Comparison of ENCODE assay signal across 1 cellular context in the genomic region with DNA sequence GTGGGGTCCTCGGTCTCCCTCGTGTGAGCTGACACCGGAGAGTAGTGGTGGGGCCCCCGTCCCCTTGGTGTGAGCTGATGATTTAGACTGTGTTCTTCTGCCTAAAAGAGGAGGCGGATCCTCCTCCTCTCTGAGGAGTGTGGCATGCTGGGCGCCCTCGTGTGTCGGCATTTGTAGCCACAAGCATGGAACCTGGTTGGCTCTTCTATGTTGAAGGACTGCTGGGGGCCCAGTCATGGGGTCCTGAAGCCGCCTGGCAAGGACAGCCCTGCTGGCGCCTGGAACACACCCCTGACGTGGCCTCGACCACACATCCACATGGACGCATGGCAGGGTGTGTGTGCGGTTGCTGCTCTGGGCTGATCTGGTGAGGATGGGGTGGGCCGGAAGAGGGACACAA.
A peak's percentile ranks its signal among the peaks of the same experiment; 100 is the strongest.
TF ChIP-seq lines count a peak whose summit lies in the region.

No MANE protein-coding gene starts in this region.

TF ChIP-seq in IMR-90, 13 proteins besides CTCF, POLR2A, EP300 and RAD21 (continued from another document):
- TF ChIP-seq, protein P1, sequence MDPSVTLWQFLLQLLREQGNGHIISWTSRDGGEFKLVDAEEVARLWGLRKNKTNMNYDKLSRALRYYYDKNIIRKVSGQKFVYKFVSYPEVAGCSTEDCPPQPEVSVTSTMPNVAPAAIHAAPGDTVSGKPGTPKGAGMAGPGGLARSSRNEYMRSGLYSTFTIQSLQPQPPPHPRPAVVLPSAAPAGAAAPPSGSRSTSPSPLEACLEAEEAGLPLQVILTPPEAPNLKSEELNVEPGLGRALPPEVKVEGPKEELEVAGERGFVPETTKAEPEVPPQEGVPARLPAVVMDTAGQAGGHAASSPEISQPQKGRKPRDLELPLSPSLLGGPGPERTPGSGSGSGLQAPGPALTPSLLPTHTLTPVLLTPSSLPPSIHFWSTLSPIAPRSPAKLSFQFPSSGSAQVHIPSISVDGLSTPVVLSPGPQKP (IDR thresholded peaks at IDR 0.05; ENCODE audit: borderline replicate concordance, low read depth, low read length): no peak
- TF ChIP-seq FOS (IDR thresholded peaks at IDR 0.05; ENCODE audit: low read depth, low read length) (no peak), RFX5 (IDR thresholded peaks at IDR 0.05; ENCODE audit: low read depth, low read length) (no peak), SMC3 (IDR thresholded peaks at IDR 0.05; ENCODE audit: low read depth, low read length) (peak; percentile 57), CEBPB (IDR thresholded peaks at IDR 0.05; ENCODE audit: low read depth, low read length) (no peak), MAFK (IDR thresholded peaks at IDR 0.05; ENCODE audit: low read depth, low read length) (no peak)
- TF ChIP-seq, protein P2, sequence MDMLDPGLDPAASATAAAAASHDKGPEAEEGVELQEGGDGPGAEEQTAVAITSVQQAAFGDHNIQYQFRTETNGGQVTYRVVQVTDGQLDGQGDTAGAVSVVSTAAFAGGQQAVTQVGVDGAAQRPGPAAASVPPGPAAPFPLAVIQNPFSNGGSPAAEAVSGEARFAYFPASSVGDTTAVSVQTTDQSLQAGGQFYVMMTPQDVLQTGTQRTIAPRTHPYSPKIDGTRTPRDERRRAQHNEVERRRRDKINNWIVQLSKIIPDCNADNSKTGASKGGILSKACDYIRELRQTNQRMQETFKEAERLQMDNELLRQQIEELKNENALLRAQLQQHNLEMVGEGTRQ (IDR thresholded peaks at IDR 0.05; ENCODE audit: low read depth, low read length): no peak
